In genomic region chr14:96756745-96757144, GRCh38 we compare ENCODE assay signal across 27 cellular contexts.
"Had no signal": no experiment of that assay in that cellular context is flagged by ENCODE, and none has a peak within 500 bp of the region (broad histone marks: within the 10 kb centered on the region; RNA-seq: fewer than 3 reads in every experiment).

No MANE protein-coding gene starts in this region.

- H3K4me3 ChIP-seq: lower lobe of right lung, ovary, right atrium auricular region, right lobe of liver, skin epidermis, stomach, testis, thyroid gland, transverse colon, upper lobe of left lung, vagina had no signal

- H3K27me3 ChIP-seq: ovary, right atrium auricular region, right lobe of liver, testis, thyroid gland, transverse colon, upper lobe of left lung, vagina had no signal

- H3K4me1 ChIP-seq: lower lobe of right lung, right atrium auricular region, right lobe of liver, stomach, testis, thyroid gland, transverse colon, upper lobe of left lung, vagina had no signal

- FAIRE-seq: keratinocyte had no signal

- H3K36me3 Mint-ChIP-seq: naive thymus-derived CD8-positive, alpha-beta T cell; stimulated activated naive B cell treated with anti-CD40 and anti-IgM and Interleukin-4, amounts not matched to agents 10 μg/mL and 1 μg/mL and 100 μg/mL, for 72 hours had no signal

- H3K36me3 ChIP-seq: lower lobe of right lung, ovary, right atrium auricular region, right lobe of liver, stomach, thyroid gland, transverse colon, upper lobe of left lung, vagina had no signal

- H3K4me3 Mint-ChIP-seq: naive thymus-derived CD8-positive, alpha-beta T cell; nephron; stimulated activated naive B cell treated with anti-CD40 and anti-IgM and Interleukin-4, amounts not matched to agents 10 μg/mL and 1 μg/mL and 100 μg/mL, for 72 hours had no signal

- H3K27ac ChIP-seq: lower lobe of right lung, ovary, right atrium auricular region, right lobe of liver, skin epidermis, stomach, testis, thyroid gland, transverse colon, upper lobe of left lung, vagina had no signal

- H3K9me3 Mint-ChIP-seq: nephron; stimulated activated naive B cell treated with anti-CD40 and anti-IgM and Interleukin-4, amounts not matched to agents 10 μg/mL and 1 μg/mL and 100 μg/mL, for 72 hours had no signal

- H3K4me1 Mint-ChIP-seq: naive thymus-derived CD8-positive, alpha-beta T cell; nephron; stimulated activated naive B cell treated with anti-CD40 and anti-IgM and Interleukin-4, amounts not matched to agents 10 μg/mL and 1 μg/mL and 100 μg/mL, for 72 hours had no signal

- H3K9me3 ChIP-seq: lower lobe of right lung, ovary, right atrium auricular region, right lobe of liver, stomach, testis, thyroid gland, transverse colon, upper lobe of left lung, vagina had no signal

- H3K27ac Mint-ChIP-seq: nephron; progenitor cell of endocrine pancreas; stimulated activated naive B cell treated with anti-CD40 and anti-IgM and Interleukin-4, amounts not matched to agents 10 μg/mL and 1 μg/mL and 100 μg/mL, for 72 hours had no signal

- ATAC-seq: left cardiac atrium; left lobe of liver; left ventricle myocardium superior; lower lobe of right lung; naive thymus-derived CD8-positive, alpha-beta T cell; right lobe of liver; stimulated activated naive B cell treated with anti-CD40 and anti-IgM and Interleukin-4, amounts not matched to agents 10 μg/mL and 1 μg/mL and 100 μg/mL, for 72 hours; stimulated activated naive CD8-positive, alpha-beta T cell treated with anti-CD3 and anti-CD28 coated beads, Interleukin-15, Interleukin-2, amounts not matched to agents 100 U/mL and 50 U/mL, for 24 hours had no signal

- DNase-seq: kidney glomerular epithelial cell; left cardiac atrium; left ventricle myocardium superior; lower lobe of right lung; mammary epithelial cell; mesenchymal stem cell; naive thymus-derived CD8-positive, alpha-beta T cell; ovary; right lobe of liver; stimulated activated CD4-positive, alpha-beta T cell treated with anti-CD3 and anti-CD28 coated beads, Interleukin-12 subunit alpha, Interleukin-12 subunit beta, amount 100 ng/mL, for 4 hours; stimulated activated CD4-positive, alpha-beta T cell treated with anti-CD3 and anti-CD28 coated beads, Interleukin-15, amount 100 ng/mL, for 24 hours; stimulated activated CD4-positive, alpha-beta T cell treated with anti-CD3 and anti-CD28 coated beads, Interleukin-2, amount 100 ng/mL, for 24 hours; stimulated activated CD4-positive, alpha-beta T cell treated with anti-CD3 and anti-CD28 coated beads, Interleukin-4, amount 100 ng/mL, for 1 hour; stimulated activated naive B cell treated with anti-CD40 and anti-IgM and Interleukin-4, amounts not matched to agents 10 μg/mL and 1 μg/mL and 100 μg/mL, for 72 hours; stimulated activated naive CD8-positive, alpha-beta T cell treated with anti-CD3 and anti-CD28 coated beads, Interleukin-15, Interleukin-2, amounts not matched to agents 100 U/mL and 50 U/mL, for 24 hours; stomach; testis; thyroid gland; transverse colon; upper lobe of left lung had no signal
